Comparison of ENCODE assay signal across 19 cellular contexts in the genomic region with DNA sequence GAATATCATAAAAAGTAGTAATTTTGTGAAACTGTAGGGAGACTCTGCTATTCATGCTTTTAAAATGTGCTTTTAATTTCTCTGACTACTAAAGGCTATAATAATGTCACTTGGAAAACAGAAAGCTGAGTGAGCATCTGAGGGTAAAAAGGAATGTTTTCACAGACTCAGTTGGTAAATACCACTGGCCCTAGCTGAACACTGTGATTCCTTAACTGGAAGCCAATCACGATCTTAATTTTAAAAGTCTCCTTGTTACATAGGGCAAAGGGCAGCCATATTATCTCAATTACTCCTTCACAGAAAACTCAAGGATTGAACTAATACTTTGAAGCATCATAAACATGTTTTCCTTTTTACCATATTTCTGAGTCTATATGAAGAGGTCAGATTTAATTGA.
"Had no signal": no experiment of that assay in that cellular context is flagged by ENCODE, and none has a peak within 500 bp of the region (broad histone marks: within the 10 kb centered on the region; RNA-seq: fewer than 3 reads in every experiment).

No MANE protein-coding gene starts in this region.

- ATAC-seq: activated CD4-positive, CD25-positive, alpha-beta regulatory T cell treated with anti-CD3 and anti-CD28 coated beads, Interleukin-2, amount 50 U/mL, for 24 hours; activated CD8-positive, alpha-beta T cell treated with anti-CD3 and anti-CD28 coated beads, Interleukin-2, amount 10 ng/mL, durations not matched to agents 7 days and 5 days; esophagus mucosa; left lobe of liver; stimulated activated naive CD8-positive, alpha-beta T cell treated with anti-CD3 and anti-CD28 coated beads, Interleukin-15, amount 100 ng/mL, for 72 hours had no signal

- H3K9me3 ChIP-seq: prostate gland, right atrium auricular region, suprapubic skin had no signal

- H3K4me3 ChIP-seq: prostate gland, right atrium auricular region, suprapubic skin had no signal

- H3K27ac Mint-ChIP-seq: activated CD4-positive, alpha-beta T cell treated with anti-CD3 and anti-CD28 coated beads, Interleukin-2, amount 10 ng/mL, durations not matched to agents 7 days and 5 days; activated CD8-positive, alpha-beta T cell treated with anti-CD3 and anti-CD28 coated beads, Interleukin-2, amount 10 ng/mL, durations not matched to agents 7 days and 5 days; activated T-cell treated with anti-CD3 and anti-CD28 coated beads, Interleukin-2, amount 50 U/mL, for 24 hours; activated T-helper 2 cell treated with anti-CD3 and anti-CD28 coated beads, Interferon-gamma antibody, Interleukin-2, Interleukin-4, amounts not matched to agents 10 μg/mL and 5 μg/mL and 100 μg/mL, durations not matched to agents 14 hours and 24 hours and 36 hours; mesothelial cell of epicardium; stimulated activated naive CD8-positive, alpha-beta T cell treated with anti-CD3 and anti-CD28 coated beads, Interleukin-15, amount 100 ng/mL, for 72 hours had no signal

- H3K27ac ChIP-seq: prostate gland, right atrium auricular region, suprapubic skin had no signal

- H3K4me1 Mint-ChIP-seq: activated CD4-positive, alpha-beta T cell treated with anti-CD3 and anti-CD28 coated beads, Interleukin-2, amount 10 ng/mL, durations not matched to agents 7 days and 5 days; central memory CD8-positive, alpha-beta T cell; stimulated activated naive CD8-positive, alpha-beta T cell treated with anti-CD3 and anti-CD28 coated beads, Interleukin-15, amount 100 ng/mL, for 72 hours had no signal

- H3K9me3 Mint-ChIP-seq: activated CD4-positive, alpha-beta T cell treated with anti-CD3 and anti-CD28 coated beads, Interleukin-2, amount 10 ng/mL, durations not matched to agents 7 days and 5 days; activated T-cell treated with anti-CD3 and anti-CD28 coated beads, Interleukin-2, amount 50 U/mL, for 24 hours; activated T-helper 2 cell treated with anti-CD3 and anti-CD28 coated beads, Interferon-gamma antibody, Interleukin-2, Interleukin-4, amounts not matched to agents 10 μg/mL and 5 μg/mL and 100 μg/mL, durations not matched to agents 14 hours and 24 hours and 36 hours; central memory CD8-positive, alpha-beta T cell; stimulated activated naive CD8-positive, alpha-beta T cell treated with anti-CD3 and anti-CD28 coated beads, Interleukin-15, amount 100 ng/mL, for 72 hours; type B pancreatic cell had no signal

- H3K36me3 ChIP-seq: prostate gland, right atrium auricular region, suprapubic skin had no signal

- DNase-seq: activated CD4-positive, alpha-beta T cell treated with anti-CD3 and anti-CD28 coated beads, Interleukin-2, amount 10 ng/mL, durations not matched to agents 7 days and 5 days; activated CD8-positive, alpha-beta T cell treated with anti-CD3 and anti-CD28 coated beads, Interleukin-2, amount 10 ng/mL, durations not matched to agents 7 days and 5 days; activated naive CD4-positive, alpha-beta T cell treated with Interleukin-2 at 50 U/mL for 16 hours; activated T-cell treated with anti-CD3 and anti-CD28 coated beads, Interleukin-2, amount 50 U/mL, for 24 hours; anterior cingulate cortex; cortex of kidney; effector CD4-positive, alpha-beta T cell; stimulated activated naive CD8-positive, alpha-beta T cell treated with anti-CD3 and anti-CD28 coated beads, Interleukin-15, amount 100 ng/mL, for 72 hours had no signal

- H3K4me3 Mint-ChIP-seq: activated CD4-positive, alpha-beta T cell treated with anti-CD3 and anti-CD28 coated beads, Interleukin-2, amount 10 ng/mL, durations not matched to agents 7 days and 5 days; activated CD8-positive, alpha-beta T cell treated with anti-CD3 and anti-CD28 coated beads, Interleukin-2, amount 10 ng/mL, durations not matched to agents 7 days and 5 days; activated T-cell treated with anti-CD3 and anti-CD28 coated beads, Interleukin-2, amount 50 U/mL, for 24 hours; central memory CD8-positive, alpha-beta T cell; mesothelial cell of epicardium; neural crest cell; stimulated activated naive CD8-positive, alpha-beta T cell treated with anti-CD3 and anti-CD28 coated beads, Interleukin-15, amount 100 ng/mL, for 72 hours; type B pancreatic cell had no signal

- H3K27me3 Mint-ChIP-seq: activated CD4-positive, alpha-beta T cell treated with anti-CD3 and anti-CD28 coated beads, Interleukin-2, amount 10 ng/mL, durations not matched to agents 7 days and 5 days; activated T-cell treated with anti-CD3 and anti-CD28 coated beads, Interleukin-2, amount 50 U/mL, for 24 hours; central memory CD8-positive, alpha-beta T cell; stimulated activated naive CD8-positive, alpha-beta T cell treated with anti-CD3 and anti-CD28 coated beads, Interleukin-15, amount 100 ng/mL, for 72 hours; type B pancreatic cell had no signal

- H3K27me3 ChIP-seq: right atrium auricular region, suprapubic skin had no signal

- H3K4me1 ChIP-seq: prostate gland had no signal
